ENCODE assay signal across 8 cellular contexts in the genomic region with DNA sequence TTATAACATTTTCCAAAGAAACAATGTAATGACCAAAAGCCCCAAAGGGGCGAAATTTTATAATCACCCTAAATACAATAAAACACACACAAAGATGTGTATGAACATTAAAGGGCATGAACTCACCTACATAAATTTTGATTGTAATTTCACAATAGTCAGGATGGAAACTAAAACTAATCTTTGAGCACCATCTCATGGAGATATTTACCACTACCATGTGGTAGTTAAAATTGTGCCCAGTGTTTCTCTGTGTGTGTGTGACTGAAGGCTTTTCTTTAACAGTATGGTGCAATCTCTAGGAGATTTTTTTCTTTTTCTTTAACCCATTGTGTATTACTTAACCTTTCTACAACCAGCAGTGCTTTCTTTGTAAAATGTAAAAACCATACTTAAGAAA. TPM values are rescaled to one million over a fixed set of nuclear protein-coding genes. Genes with fewer than 3 reads are reported as not detected.
DNase-seq lines count a peak whose midpoint lies in the region; ATAC-seq and TF ChIP-seq lines count a peak whose summit lies in the region.

No MANE protein-coding gene starts in this region.

- POLR2A ChIA-PET in IMR-90 (lab: Charles Lee; ENCODE audit: unreplicated experiment): no interaction called here

- H4K8ac ChIP-seq in IMR-90 (ENCODE audit: low read depth in 2 of 2, low read length in 2 of 2): no peak overlapping the region

- no peak overlapping the region for H2AK9ac ChIP-seq in IMR-90 (replicated peaks; ENCODE audit: low read depth, low read length, poor library complexity)

- TF ChIP-seq CTCF in IMR-90 (conservative IDR thresholded peaks at IDR 0.05; ENCODE audit: low read depth, low read length): peak; percentile 80
- peak in 8 of 9 donors; percentile 8 to 65 (median 52) for TF ChIP-seq CTCF in heart right ventricle (IDR thresholded peaks at IDR 0.05)
- TF ChIP-seq CTCF in type B pancreatic cell (conservative IDR thresholded peaks at IDR 0.05): peak; percentile 78

- CTCF ChIA-PET in IMR-90 (lab: Yijun Ruan, JAX): no interaction called here

- ATAC-seq in IMR-90 (ENCODE audit: low read depth) (peak; percentile 82), heart right ventricle (peak in 3 of 8 donors; percentile 42 to 50 (median 45)), HG03039 (IDR thresholded peaks at IDR 0.05; ENCODE audit: unreplicated experiment) (no peak), GM18517 (IDR thresholded peaks at IDR 0.05; ENCODE audit: unreplicated experiment) (no peak)

- no peak overlapping the region for H3K4me3 Mint-ChIP-seq in type B pancreatic cell

- BruUV-seq in IMR-90 (replicated peaks; lab: Mats Ljungman, UMichigan): no TSS peak

- H2BK5ac ChIP-seq in IMR-90 (ENCODE audit: low read depth, low read length, poor library complexity, severe bottlenecking): no peak overlapping the region

- in situ Hi-C loops in IMR-90 (cut with MboI; ENCODE audit: low sequenced_read_pairs): loop anchor here (25.0 kb wide), 1 partner anchor 424 kb away; a partner anchor contains a TSS

- peak; percentile 28 for DNase-seq in Ammon's horn (ENCODE audit: low spot score)
- peak; percentile 72 for DNase-seq in IMR-90
- peak; percentile 54 for DNase-seq in SK-N-DZ (ENCODE audit: low spot score)
- no peak for DNase-seq in heart right ventricle
- DNase-seq in type B pancreatic cell (ENCODE audit: extremely low spot score, unreplicated experiment): no peak
- no peak for DNase-seq in T-helper 9 cell

- H3K79me1 ChIP-seq in IMR-90 (ENCODE audit: low read depth in 1 of 2, low read length in 2 of 2): no peaks in the 10 kb centered on the region

- H3K23ac ChIP-seq in IMR-90 (ENCODE audit: low read depth, low read length): no peak overlapping the region

- H3K9ac ChIP-seq in IMR-90 (ENCODE audit: low read depth, low read length): no peak overlapping the region

- intact Hi-C loops in IMR-90 (cut with micrococcal nuclease) (loop anchor here (1.0 to 5.0 kb wide), 4 partner anchors 79 to 414 kb away; a partner anchor contains a TSS), heart right ventricle (cut with DNase I) (loop anchor here in 9 of 10 donors (1.0 to 5.0 kb wide), 3 partner anchors 103 to 104 kb away; no protein-coding TSS in a partner anchor)

- peaks cover 5% of the 10 kb centered on the region for H3K4me1 Mint-ChIP-seq in type B pancreatic cell (ENCODE audit: unreplicated experiment)

- H3K4me3 ChIP-seq in IMR-90 (ENCODE audit: insufficient read depth, low read depth, low read length) (no peak overlapping the region), heart right ventricle (no peak overlapping the region)

- H4K5ac ChIP-seq in IMR-90 (ENCODE audit: low read depth, low read length): no peak overlapping the region

- no peak overlapping the region for H3K27ac Mint-ChIP-seq in type B pancreatic cell

- H3K9me3 ChIP-seq in IMR-90 (ENCODE audit: control insufficient read depth, insufficient read depth, low read length): no peaks in the 10 kb centered on the region
- no peaks in the 10 kb centered on the region for H3K9me3 ChIP-seq in heart right ventricle

- no peak overlapping the region for H3K56ac ChIP-seq in IMR-90 (ENCODE audit: extremely low read depth, insufficient read depth, low read length)

- H2BK15ac ChIP-seq in IMR-90 (ENCODE audit: low read depth, low read length): no peak overlapping the region

- H3K36me3 ChIP-seq in IMR-90 (ENCODE audit: control insufficient read depth, insufficient read depth, low read length): no peaks in the 10 kb centered on the region
- H3K36me3 ChIP-seq in heart right ventricle: no peaks in the 10 kb centered on the region

- H3K4me1 ChIP-seq in IMR-90 (ENCODE audit: control insufficient read depth, insufficient read depth, low read length): no peaks in the 10 kb centered on the region
- H3K4me1 ChIP-seq in heart right ventricle: no peaks in the 10 kb centered on the region

- H2AK5ac ChIP-seq in IMR-90 (ENCODE audit: low read depth, low read length): no peak overlapping the region

- H4K20me1 ChIP-seq in IMR-90 (ENCODE audit: insufficient read depth, low read length): no peaks in the 10 kb centered on the region

- no peak overlapping the region for H3K4me2 ChIP-seq in IMR-90 (ENCODE audit: low read depth, low read length)

- TF ChIP-seq POLR2A in IMR-90 (IDR thresholded peaks at IDR 0.05; ENCODE audit: low read depth, low read length): 0 out of 2 replicates have a peak, but pooled peaks have one; percentile 21

- no peak overlapping the region for H3K18ac ChIP-seq in IMR-90 (ENCODE audit: low read depth, low read length)

- TF ChIP-seq RAD21 in IMR-90 (IDR thresholded peaks at IDR 0.05; ENCODE audit: low read length): peak; percentile 87

- no peaks in the 10 kb centered on the region for H3K27me3 Mint-ChIP-seq in type B pancreatic cell

- no peaks in the 10 kb centered on the region for H3K9me3 Mint-ChIP-seq in type B pancreatic cell

- H3K27ac ChIP-seq in IMR-90 (ENCODE audit: insufficient read depth, low read length): no peak overlapping the region
- H3K27ac ChIP-seq in heart right ventricle: no peak overlapping the region

- no peak overlapping the region for H2AFZ ChIP-seq in IMR-90 (replicated peaks; ENCODE audit: low read length, poor library complexity)

- H2BK20ac ChIP-seq in IMR-90 (ENCODE audit: low read depth, low read length): no peak overlapping the region

- H3K36me3 Mint-ChIP-seq in type B pancreatic cell: no peaks in the 10 kb centered on the region

- H3K4ac ChIP-seq in IMR-90 (ENCODE audit: low read depth, low read length): no peak overlapping the region

- no peak overlapping the region for H2BK120ac ChIP-seq in IMR-90 (ENCODE audit: low read depth, low read length)

- no peak overlapping the region for H3K14ac ChIP-seq in IMR-90 (replicated peaks; ENCODE audit: low read depth, low read length)

- H3K9me1 ChIP-seq in IMR-90 (ENCODE audit: insufficient read depth, low read length): no peaks in the 10 kb centered on the region

- H4K91ac ChIP-seq in IMR-90 (ENCODE audit: insufficient read depth, low read depth, low read length): no peak overlapping the region

- dilution Hi-C loops in IMR-90 (cut with HindIII; ENCODE audit: low sequenced_read_pairs, unreplicated experiment): no loop called here

- WGBS in IMR-90 (ENCODE audit: extremely low coverage in 2 of 2, insufficient read length in 1 of 2), 2 experiments: no CpG with 5 or more reads among the region's 1 CpG
- WGBS in heart right ventricle, 2 donors: 47 to 49% methylated on average over 1 of the region's 1 CpG

- H3K27me3 ChIP-seq in IMR-90 (ENCODE audit: control insufficient read depth, insufficient read depth, low read length) (peaks cover 4% of the 10 kb centered on the region; the same call in 1 of the 2 replicates), heart right ventricle (peaks cover 0 to 15% (median 0%) of the 10 kb centered on the region in 7 donors)

TF ChIP-seq in IMR-90, 13 proteins besides CTCF, POLR2A, EP300 and RAD21 (continues in another document):
- TF ChIP-seq NFE2L2 (IDR thresholded peaks at IDR 0.05; ENCODE audit: low read depth, low read length) (no peak), MAZ (IDR thresholded peaks at IDR 0.05; ENCODE audit: borderline replicate concordance, low read depth, low read length) (no peak), MXI1 (IDR thresholded peaks at IDR 0.05; ENCODE audit: borderline replicate concordance, low read depth, low read length) (0 out of 2 replicates have a peak, but pooled peaks have one; percentile 18), FOS (IDR thresholded peaks at IDR 0.05; ENCODE audit: low read depth, low read length) (no peak), CHD1 (IDR thresholded peaks at IDR 0.05; ENCODE audit: low read depth, low read length) (no peak), RCOR1 (IDR thresholded peaks at IDR 0.05; ENCODE audit: insufficient replicate concordance, low read length) (no peak), RFX5 (IDR thresholded peaks at IDR 0.05; ENCODE audit: low read depth, low read length) (no peak), BHLHE40 (IDR thresholded peaks at IDR 0.05; ENCODE audit: low read depth, low read length) (no peak), SMC3 (IDR thresholded peaks at IDR 0.05; ENCODE audit: low read depth, low read length) (peak; percentile 95), MAFK (IDR thresholded peaks at IDR 0.05; ENCODE audit: low read depth, low read length) (no peak), CEBPB (IDR thresholded peaks at IDR 0.05; ENCODE audit: low read depth, low read length) (peak; percentile 96)
- TF ChIP-seq, protein P1, sequence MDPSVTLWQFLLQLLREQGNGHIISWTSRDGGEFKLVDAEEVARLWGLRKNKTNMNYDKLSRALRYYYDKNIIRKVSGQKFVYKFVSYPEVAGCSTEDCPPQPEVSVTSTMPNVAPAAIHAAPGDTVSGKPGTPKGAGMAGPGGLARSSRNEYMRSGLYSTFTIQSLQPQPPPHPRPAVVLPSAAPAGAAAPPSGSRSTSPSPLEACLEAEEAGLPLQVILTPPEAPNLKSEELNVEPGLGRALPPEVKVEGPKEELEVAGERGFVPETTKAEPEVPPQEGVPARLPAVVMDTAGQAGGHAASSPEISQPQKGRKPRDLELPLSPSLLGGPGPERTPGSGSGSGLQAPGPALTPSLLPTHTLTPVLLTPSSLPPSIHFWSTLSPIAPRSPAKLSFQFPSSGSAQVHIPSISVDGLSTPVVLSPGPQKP (IDR thresholded peaks at IDR 0.05; ENCODE audit: borderline replicate concordance, low read depth, low read length): no peak

RNA-seq across cellular contexts. Expression of a gene that starts 19.7 kb away (rescaled TPM):
- 0.28 and 0.36 TPM in 2 replicates for total RNA-seq in IMR-90 (2012; rRNA removed)
- 0.27 and 0.37 TPM in 2 replicates for polyA plus RNA-seq in IMR-90 (2012; rRNA removed)
- 0.32 and 0.90 TPM in 2 replicates for polyA plus RNA-seq in IMR-90 (2012; cell fraction: cytosol; rRNA removed)
- polyA plus RNA-seq in IMR-90 (2012; cell fraction: nucleus; rRNA removed; ENCODE audit: low replicate concordance): 0.23 and 0.31 TPM in 2 replicates
- 2.6 and 13.8 TPM in 2 replicates for polyA plus RNA-seq in SK-N-DZ (2014; cell fraction: cytosol; rRNA removed)
- polyA plus RNA-seq in SK-N-DZ (2014; cell fraction: nucleus; rRNA removed): 2.6 and 3.6 TPM in 2 replicates
- total RNA-seq in heart right ventricle: under 1 TPM in 3 of 10 donors, not detected in 7; 0.14 to 0.40 (median 0.16) TPM
- polyA plus RNA-seq in heart right ventricle: under 1 TPM in 1 of 2 donors, not detected in 1; 0.03 TPM
- 0.60 TPM in 1 of 2 replicates, not detected in the other for total RNA-seq in type B pancreatic cell (ENCODE audit: low replicate concordance)

RNA-seq across cellular contexts. Expression of a gene that starts 53.0 kb away (rescaled TPM):
- 20.8 and 46.4 TPM in 2 replicates for total RNA-seq in IMR-90 (2012; rRNA removed)
- polyA plus RNA-seq in IMR-90 (2012; rRNA removed): 9.3 and 11.3 TPM in 2 replicates
- 2.6 and 3.5 TPM in 2 replicates for polyA plus RNA-seq in IMR-90 (2012; cell fraction: cytosol; rRNA removed)
- polyA plus RNA-seq in IMR-90 (2012; cell fraction: nucleus; rRNA removed; ENCODE audit: low replicate concordance): 1.7 and 11.2 TPM in 2 replicates
- polyA plus RNA-seq in SK-N-DZ (2014; cell fraction: cytosol; rRNA removed): 42.5 and 45.9 TPM in 2 replicates
- 29.3 and 33.2 TPM in 2 replicates for polyA plus RNA-seq in SK-N-DZ (2014; cell fraction: nucleus; rRNA removed)
- total RNA-seq in heart right ventricle: 10 to 100 TPM; 24.2 to 35.3 (median 30.9) TPM
- 10 to 100 TPM; 14.4 to 19.8 TPM for polyA plus RNA-seq in heart right ventricle
- total RNA-seq in type B pancreatic cell (ENCODE audit: low replicate concordance): 23.7 and 23.9 TPM in 2 replicates

Comparison
In these comparisons a context has a peak if more than half of its experiments do, and no peak if none do; other contexts are left out.
1. DNase-seq: peak in Ammon's horn (single experiment), IMR-90 (single experiment) and SK-N-DZ (single experiment); none in heart right ventricle (0 of 2), type B pancreatic cell (single experiment) and T-helper 9 cell (single experiment).
2. Peak in every context shown above with its lines, with median percentiles within 50 percentile points of each other: CTCF ChIP-seq.